Comparison of ENCODE assay signal across 28 cellular contexts in genomic region chr6:31115941-31116560, GRCh38. TPM values are rescaled to one million over a fixed set of nuclear protein-coding genes. Genes with fewer than 3 reads are reported as not detected.
DNase-seq lines count a peak whose midpoint lies in the region; ATAC-seq and TF ChIP-seq lines count a peak whose summit lies in the region.
"Had no signal": no experiment of that assay in that cellular context is flagged by ENCODE, and none has a peak within 500 bp of the region (broad histone marks: within the 10 kb centered on the region; RNA-seq: fewer than 3 reads in every experiment).

No MANE protein-coding gene starts in this region.

- BruUV-seq in IMR-90 (replicated peaks; lab: Mats Ljungman, UMichigan) (no TSS peak), mammary epithelial cell (replicated peaks; lab: Mats Ljungman, UMichigan) (no TSS peak)

- H2BK5ac ChIP-seq in IMR-90 (ENCODE audit: low read depth, low read length, poor library complexity, severe bottlenecking), result no peak overlapping the region
- H2BK5ac ChIP-seq in mesenchymal stem cell (ENCODE audit: low read depth, low read length, poor library complexity, severe bottlenecking), result no peak overlapping the region

- 0 out of 2 replicates have a peak overlapping the region, but pooled peaks have one; percentile 82 for H2BK20ac ChIP-seq in IMR-90 (ENCODE audit: low read depth, low read length)

- H4K20me1 ChIP-seq in IMR-90 (ENCODE audit: insufficient read depth, low read length) (no peaks in the 10 kb centered on the region), mammary epithelial cell (ENCODE audit: insufficient read depth, low read length) (no peaks in the 10 kb centered on the region)

- H3K4me3 ChIP-seq in IMR-90 (ENCODE audit: insufficient read depth, low read depth, low read length) (no peak overlapping the region), mammary epithelial cell (replicated peaks in 1 of 3; ENCODE audit: insufficient read depth in 1 of 3, low read depth in 2 of 3, low read length in 3 of 3) (peak overlapping the region in 2 of 3 experiments; percentile 39 to 52), mesenchymal stem cell (ENCODE audit: insufficient read depth in 1 of 2, low read depth in 1 of 2, low read length in 2 of 2) (no peak overlapping the region), suprapubic skin (peak overlapping the region; percentile 28), brain microvascular endothelial cell (ENCODE audit: low read depth, low read length) (no peak overlapping the region)
- H3K4me3 ChIP-seq: cardiac muscle cell, SK-N-MC had no signal

- TF ChIP-seq POLR2A in IMR-90 (IDR thresholded peaks at IDR 0.05; ENCODE audit: low read depth, low read length), result no peak
- TF ChIP-seq POLR2A in suprapubic skin (IDR thresholded peaks at IDR 0.05), result no peak

- CTCF ChIA-PET in IMR-90 (lab: Yijun Ruan, JAX), result interaction anchor here (0.8 to 3.4 kb wide), 2 partner anchors 29 to 36 kb away, joined by 3 to 10 read pairs; no protein-coding TSS in a partner anchor
- CTCF ChIA-PET in mammary epithelial cell (lab: Charles Lee; ENCODE audit: low non-redundant PET), result interaction anchor here (0.9 kb wide), 2 partner anchors 29 to 202 kb away, joined by 5 read pairs; partner anchors contain the start of gene VARS2

- dilution Hi-C loops in IMR-90 (cut with HindIII; ENCODE audit: low sequenced_read_pairs, unreplicated experiment) (no loop called here), mammary epithelial cell (cut with HindIII; ENCODE audit: low sequenced_read_pairs) (loop anchor here (10.0 kb wide), 2 partner anchors 291 to 329 kb away; no protein-coding TSS in a partner anchor)

- H3K4me2 ChIP-seq in IMR-90 (ENCODE audit: low read depth, low read length) (no peak overlapping the region), mammary epithelial cell (ENCODE audit: insufficient read depth, low read depth, low read length) (peak overlapping the region; percentile 78), mesenchymal stem cell (ENCODE audit: low read length, poor library complexity, severe bottlenecking) (no peak overlapping the region)

- DNase-seq in IMR-90 (no peak), mammary epithelial cell (no peak), mesenchymal stem cell (no peak), suprapubic skin (ENCODE audit: low spot score in 2 of 2) (no peak), NCI-H1105 treated with DMSO at 0.1 percent for 48 hours (lab: John Stamatoyannopoulos, UW) (no peak), brain microvascular endothelial cell (no peak), C1 segment of cervical spinal cord (lab: John Stamatoyannopoulos, UW) (no peak)
- DNase-seq: activated CD4-positive, alpha-beta T cell treated with anti-CD3 and anti-CD28 coated beads for 4 hours; activated naive CD4-positive, alpha-beta T cell; activated T-cell treated with anti-CD3 and anti-CD28 coated beads, Interleukin-2, amount 50 U/mL, for 48 hours; CD4-positive, alpha-beta T cell; DMS 273 treated with DMSO at 0.1 percent for 48 hours; KBM-7; left colon; MM.1S; naive B cell; NCI-H1436; NCI-H510A treated with DMSO at 0.1 percent for 48 hours; NK-92 treated with Interleukin-12 subunit alpha and Interleukin-12 subunit beta, amount 100 ng/mL, for 24 hours; occipital lobe; stimulated activated CD4-positive, alpha-beta T cell treated with anti-CD3 and anti-CD28 coated beads, Interleukin-12 subunit alpha, Interleukin-12 subunit beta, amount 100 ng/mL, for 4 hours; stimulated activated CD4-positive, alpha-beta T cell treated with anti-CD3 and anti-CD28 coated beads, Interleukin-4, amount 100 ng/mL, for 4 hours had no signal

- TF ChIP-seq RAD21 in IMR-90 (IDR thresholded peaks at IDR 0.05; ENCODE audit: low read length), result no peak

- H4K5ac ChIP-seq in IMR-90 (ENCODE audit: low read depth, low read length), result no peak overlapping the region

- POLR2A ChIA-PET in IMR-90 (lab: Charles Lee; ENCODE audit: unreplicated experiment), result no interaction called here

- in situ Hi-C loops in IMR-90 (cut with MboI; ENCODE audit: low sequenced_read_pairs), result no loop called here
- in situ Hi-C loops in mammary epithelial cell (cut with MboI; ENCODE audit: low sequenced_read_pairs in 2 of 2), result no loop called here
- in situ Hi-C loops in brain microvascular endothelial cell (cut with HindIII; ENCODE audit: low pct_ligation_motif_present, low sequenced_read_pairs), result no loop called here

- H2AK9ac ChIP-seq in IMR-90 (replicated peaks; ENCODE audit: low read depth, low read length, poor library complexity), result peak overlapping the region; percentile 57

- H3K14ac ChIP-seq in IMR-90 (replicated peaks; ENCODE audit: low read depth, low read length) (no peak overlapping the region), mesenchymal stem cell (ENCODE audit: low read length in 2 of 2) (no peak overlapping the region)

- 91% methylated on average over 7 of the region's 12 CpGs; no CpG with 5 or more reads in 1 of the 2 experiments for WGBS in IMR-90 (ENCODE audit: extremely low coverage in 2 of 2, insufficient read length in 1 of 2), 2 experiments
- 98% methylated on average over 12 of the region's 12 CpGs for WGBS in mammary epithelial cell (ENCODE audit: low coverage, missing lambda C conversion rate)
- 94% methylated on average over 12 of the region's 12 CpGs for WGBS in mesenchymal stem cell
- WGBS in suprapubic skin, result 96% methylated on average over 10 of the region's 12 CpGs

- H3K18ac ChIP-seq in IMR-90 (ENCODE audit: low read depth, low read length) (no peak overlapping the region), mesenchymal stem cell (ENCODE audit: low read depth in 1 of 2, low read length in 2 of 2) (no peak overlapping the region)

- H2AK5ac ChIP-seq in IMR-90 (ENCODE audit: low read depth, low read length) (peak overlapping the region; percentile 74), mesenchymal stem cell (ENCODE audit: low read length, severe bottlenecking) (peak overlapping the region; percentile 87)

- H3K79me2 ChIP-seq in mammary epithelial cell (ENCODE audit: insufficient read depth, low read length), result peaks cover 39% of the 10 kb centered on the region

- H4K91ac ChIP-seq in IMR-90 (ENCODE audit: insufficient read depth, low read depth, low read length), result no peak overlapping the region
- H4K91ac ChIP-seq in mesenchymal stem cell (ENCODE audit: low read length), result no peak overlapping the region

- H2BK12ac ChIP-seq in mesenchymal stem cell (ENCODE audit: low read length in 2 of 2), result no peak overlapping the region

- H3K36me3 ChIP-seq in IMR-90 (ENCODE audit: control insufficient read depth, insufficient read depth, low read length), result no peaks in the 10 kb centered on the region
- no peaks in the 10 kb centered on the region for H3K36me3 ChIP-seq in mammary epithelial cell (ENCODE audit: insufficient read depth, low read length)
- H3K36me3 ChIP-seq in mesenchymal stem cell (ENCODE audit: control insufficient read depth in 1 of 2, insufficient read depth in 2 of 2, low read depth in 1 of 2, low read length in 2 of 2), result peaks cover 0 to 12% of the 10 kb centered on the region in 2 experiments
- H3K36me3 ChIP-seq in suprapubic skin, result no peaks in the 10 kb centered on the region
- H3K36me3 ChIP-seq in brain microvascular endothelial cell (replicated peaks), result no peaks in the 10 kb centered on the region
- H3K36me3 ChIP-seq: cardiac muscle cell, tibial artery had no signal

- H3K27me3 ChIP-seq in IMR-90 (ENCODE audit: control insufficient read depth, insufficient read depth, low read length) (peaks cover 6% of the 10 kb centered on the region; the same call in 1 of the 2 replicates), mammary epithelial cell (ENCODE audit: insufficient read depth, low read length) (no peaks in the 10 kb centered on the region), mesenchymal stem cell (ENCODE audit: control insufficient read depth in 1 of 2, insufficient read depth in 1 of 2, low read length in 2 of 2) (peaks cover 0 to 4% of the 10 kb centered on the region in 2 experiments), suprapubic skin (no peaks in the 10 kb centered on the region), brain microvascular endothelial cell (replicated peaks) (no peaks in the 10 kb centered on the region)
- H3K27me3 ChIP-seq: cardiac muscle cell, tibial artery had no signal

- TF ChIP-seq CTCF in IMR-90 (conservative IDR thresholded peaks at IDR 0.05; ENCODE audit: low read depth, low read length) (no peak), mammary epithelial cell (conservative IDR thresholded peaks at IDR 0.05 in 1 of 2, IDR thresholded peaks at IDR 0.05 in 1 of 2; ENCODE audit: extremely low read depth in 1 of 2, insufficient read depth in 1 of 2, low read depth in 1 of 2, low read length in 2 of 2) (no peak), suprapubic skin (IDR thresholded peaks at IDR 0.05) (no peak), brain microvascular endothelial cell (IDR thresholded peaks at IDR 0.05; ENCODE audit: low read depth, low read length, missing control alignments) (no peak)

- H2AFZ ChIP-seq in IMR-90 (replicated peaks; ENCODE audit: low read length, poor library complexity) (no peak overlapping the region), mammary epithelial cell (ENCODE audit: low read depth, low read length) (no peak overlapping the region), mesenchymal stem cell (ENCODE audit: low read depth, low read length) (no peak overlapping the region)

- ATAC-seq in IMR-90 (ENCODE audit: low read depth), result no peak

- no peak for TF ChIP-seq EP300 in suprapubic skin (IDR thresholded peaks at IDR 0.05)

- H3K9ac ChIP-seq in IMR-90 (ENCODE audit: low read depth, low read length), result no peak overlapping the region
- H3K9ac ChIP-seq in mammary epithelial cell (ENCODE audit: insufficient read depth, low read length), result no peak overlapping the region
- peak overlapping the region; percentile 85 for H3K9ac ChIP-seq in mesenchymal stem cell (ENCODE audit: low read length)

- H3K23ac ChIP-seq in IMR-90 (ENCODE audit: low read depth, low read length) (0 out of 2 replicates have a peak overlapping the region, but pooled peaks have one; percentile 24), mesenchymal stem cell (ENCODE audit: low read length in 2 of 2) (no peak overlapping the region)

- H3K56ac ChIP-seq in IMR-90 (ENCODE audit: extremely low read depth, insufficient read depth, low read length), result no peak overlapping the region

- H3K9me1 ChIP-seq in IMR-90 (ENCODE audit: insufficient read depth, low read length), result peaks cover 15% of the 10 kb centered on the region

- H3K4me1 ChIP-seq in IMR-90 (ENCODE audit: control insufficient read depth, insufficient read depth, low read length) (peaks cover 11% of the 10 kb centered on the region), mammary epithelial cell (ENCODE audit: insufficient read depth, low read length) (peaks cover 44% of the 10 kb centered on the region), mesenchymal stem cell (ENCODE audit: control insufficient read depth, insufficient read depth, low read depth, low read length) (peaks cover 24% of the 10 kb centered on the region), suprapubic skin (peaks cover 61% of the 10 kb centered on the region)

- intact Hi-C loops in IMR-90 (cut with micrococcal nuclease) (no loop called here), mammary epithelial cell (cut with micrococcal nuclease) (loop anchor here (1.0 kb wide), 1 partner anchor 201 kb away; no protein-coding TSS in a partner anchor)

- H3K27ac ChIP-seq in IMR-90 (ENCODE audit: insufficient read depth, low read length) (no peak overlapping the region), mammary epithelial cell (ENCODE audit: insufficient read depth, low read depth, low read length) (peak overlapping the region; percentile 91), mesenchymal stem cell (ENCODE audit: low read length, poor library complexity, severe bottlenecking) (no peak overlapping the region), suprapubic skin (peak overlapping the region; percentile 87), brain microvascular endothelial cell (no peak overlapping the region)
- H3K27ac ChIP-seq: cardiac muscle cell, SK-N-MC had no signal

- H3K9me3 ChIP-seq in IMR-90 (ENCODE audit: control insufficient read depth, insufficient read depth, low read length), result no peaks in the 10 kb centered on the region
- no peaks in the 10 kb centered on the region for H3K9me3 ChIP-seq in mammary epithelial cell (replicated peaks; ENCODE audit: insufficient read depth, low read length)
- no peaks in the 10 kb centered on the region for H3K9me3 ChIP-seq in mesenchymal stem cell (ENCODE audit: control insufficient read depth, low read length)
- no peaks in the 10 kb centered on the region for H3K9me3 ChIP-seq in suprapubic skin
- H3K9me3 ChIP-seq: tibial artery had no signal

- peak overlapping the region; percentile 78; the same call in 2 of the 3 replicates for H2BK15ac ChIP-seq in IMR-90 (ENCODE audit: low read depth, low read length)
- no peak overlapping the region for H2BK15ac ChIP-seq in mesenchymal stem cell (ENCODE audit: low read depth, poor library complexity, severe bottlenecking)

- H2BK120ac ChIP-seq in IMR-90 (ENCODE audit: low read depth, low read length) (no peak overlapping the region), mesenchymal stem cell (ENCODE audit: low read depth, low read length) (no peak overlapping the region)

- H3K79me1 ChIP-seq in IMR-90 (ENCODE audit: low read depth in 1 of 2, low read length in 2 of 2) (peaks cover 0 to 9% of the 10 kb centered on the region in 2 experiments; a peak in 2 of 4 replicates), mesenchymal stem cell (replicated peaks; ENCODE audit: low read length, poor library complexity, severe bottlenecking) (peaks cover 22% of the 10 kb centered on the region)

- no peak overlapping the region for H3K4ac ChIP-seq in IMR-90 (ENCODE audit: low read depth, low read length)
- H3K4ac ChIP-seq in mesenchymal stem cell (ENCODE audit: low read depth in 1 of 2, low read length in 2 of 2), result no peak overlapping the region

- no peak overlapping the region for H4K8ac ChIP-seq in IMR-90 (ENCODE audit: low read depth in 2 of 2, low read length in 2 of 2)
- no peak overlapping the region for H4K8ac ChIP-seq in mesenchymal stem cell (ENCODE audit: low read length)

RNA-seq across cellular contexts. Expression of gene PSORS1C1, which starts 1.5 kb away (rescaled TPM):
- total RNA-seq in IMR-90 (2012; rRNA removed) (0.28 and 0.36 TPM in 2 replicates), mammary epithelial cell (10 to 100 TPM in 1 of 2 donors, 1 to 10 TPM in 1; 3.7 to 19.6 TPM), suprapubic skin (10 to 100 TPM in 1 of 4 donors, 1 to 10 TPM in 3; 4.1 to 15.8 (median 5.5) TPM)
- polyA plus RNA-seq in IMR-90 (2012; rRNA removed) (1.1 and 2.1 TPM in 2 replicates), mammary epithelial cell (3.3 TPM)
- polyA plus RNA-seq in IMR-90 (2012; cell fraction: cytosol; rRNA removed), result 0.26 and 0.35 TPM in 2 replicates
- polyA plus RNA-seq in IMR-90 (2012; cell fraction: nucleus; rRNA removed; ENCODE audit: low replicate concordance), result 3.6 and 6.3 TPM in 2 replicates
- polyA minus RNA-seq in mammary epithelial cell, result 6.3 TPM
- 0.40 TPM for polyA plus RNA-seq in mesenchymal stem cell (2013, experiment 1 of 2)
- 0.68 TPM for polyA plus RNA-seq in mesenchymal stem cell (2013, experiment 2 of 2)
- total RNA-seq: cardiac muscle cell; CD4-positive, alpha-beta T cell; occipital lobe; T-helper 2 cell treated with Interferon-gamma antibody and Interleukin-4, amounts not matched to agents 100 ng/mL and 5 ng/mL, for 36 hours had no signal
- polyA plus RNA-seq: cardiac muscle cell had no signal

RNA-seq across cellular contexts. Expression of gene C6orf15, which starts 3.7 kb away (rescaled TPM):
- total RNA-seq in IMR-90 (2012; rRNA removed), result not detected in 2 replicates
- polyA plus RNA-seq in IMR-90 (2012; rRNA removed), result not detected in 2 replicates
- not detected in 2 replicates for polyA plus RNA-seq in IMR-90 (2012; cell fraction: cytosol; rRNA removed)
- not detected in 2 replicates for polyA plus RNA-seq in IMR-90 (2012; cell fraction: nucleus; rRNA removed; ENCODE audit: low replicate concordance)
- 1 to 10 TPM in 1 of 2 donors, not detected in 1; 9.3 TPM for total RNA-seq in mammary epithelial cell
- polyA plus RNA-seq in mammary epithelial cell, result 0.24 TPM
- not detected for polyA minus RNA-seq in mammary epithelial cell
- not detected for polyA plus RNA-seq in mesenchymal stem cell (2013, experiment 1 of 2)
- polyA plus RNA-seq in mesenchymal stem cell (2013, experiment 2 of 2), result not detected
- total RNA-seq in suprapubic skin, result 10 to 100 TPM in 2 of 4 donors, 1 to 10 TPM in 2; 5.5 to 20.7 (median 8.8) TPM
- total RNA-seq: cardiac muscle cell; CD4-positive, alpha-beta T cell; left colon; occipital lobe; RPMI7951; T-helper 2 cell treated with Interferon-gamma antibody and Interleukin-4, amounts not matched to agents 100 ng/mL and 5 ng/mL, for 36 hours had no signal
- polyA plus RNA-seq: cardiac muscle cell had no signal

RNA-seq across cellular contexts. Expression of gene CDSN, which starts 4.2 kb away (rescaled TPM):
- not detected in 2 replicates for total RNA-seq in IMR-90 (2012; rRNA removed)
- polyA plus RNA-seq in IMR-90 (2012; rRNA removed), result not detected in 2 replicates
- polyA plus RNA-seq in IMR-90 (2012; cell fraction: cytosol; rRNA removed), result not detected in 2 replicates
- polyA plus RNA-seq in IMR-90 (2012; cell fraction: nucleus; rRNA removed; ENCODE audit: low replicate concordance), result not detected in 2 replicates
- 1 to 10 TPM in 1 of 2 donors, under 1 TPM in 1; 0.80 to 1.2 TPM for total RNA-seq in mammary epithelial cell
- polyA plus RNA-seq in mammary epithelial cell, result 2.8 TPM
- 4.7 TPM for polyA minus RNA-seq in mammary epithelial cell
- not detected for polyA plus RNA-seq in mesenchymal stem cell (2013, experiment 1 of 2)
- polyA plus RNA-seq in mesenchymal stem cell (2013, experiment 2 of 2), result not detected
- 100 to 1,000 TPM in 3 of 4 donors, 10 to 100 TPM in 1; 16.3 to 598 (median 403) TPM for total RNA-seq in suprapubic skin
- total RNA-seq: cardiac muscle cell; CD4-positive, alpha-beta T cell; left colon; occipital lobe; RPMI7951; T-helper 2 cell treated with Interferon-gamma antibody and Interleukin-4, amounts not matched to agents 100 ng/mL and 5 ng/mL, for 36 hours had no signal
- polyA plus RNA-seq: cardiac muscle cell had no signal

RNA-seq across cellular contexts. Expression of gene PSORS1C2, which starts 22.8 kb away (rescaled TPM):
- total RNA-seq in IMR-90 (2012; rRNA removed) (not detected in 2 replicates), mammary epithelial cell (not detected), suprapubic skin (10 to 100 TPM in 3 of 4 donors, 1 to 10 TPM in 1; 5.9 to 63.0 (median 27.8) TPM)
- polyA plus RNA-seq in IMR-90 (2012; rRNA removed) (not detected in 2 replicates), mammary epithelial cell (not detected)
- not detected in 2 replicates for polyA plus RNA-seq in IMR-90 (2012; cell fraction: cytosol; rRNA removed)
- polyA plus RNA-seq in IMR-90 (2012; cell fraction: nucleus; rRNA removed; ENCODE audit: low replicate concordance), result 0.09 TPM in 1 of 2 replicates, not detected in the other
- not detected for polyA minus RNA-seq in mammary epithelial cell
- polyA plus RNA-seq in mesenchymal stem cell (2013, experiment 1 of 2), result not detected
- polyA plus RNA-seq in mesenchymal stem cell (2013, experiment 2 of 2), result not detected
- total RNA-seq: cardiac muscle cell; CD4-positive, alpha-beta T cell; HT-29; left colon; occipital lobe; RPMI7951; T-helper 2 cell treated with Interferon-gamma antibody and Interleukin-4, amounts not matched to agents 100 ng/mL and 5 ng/mL, for 36 hours had no signal
- polyA plus RNA-seq: cardiac muscle cell had no signal

RNA-seq across cellular contexts. Expression of gene CCHCR1, which starts 41.6 kb away (rescaled TPM):
- total RNA-seq in IMR-90 (2012; rRNA removed) (16.1 and 22.0 TPM in 2 replicates), mammary epithelial cell (10 to 100 TPM; 12.8 to 24.0 TPM), suprapubic skin (10 to 100 TPM; 10.7 to 33.4 (median 16.5) TPM)
- polyA plus RNA-seq in IMR-90 (2012; rRNA removed) (13.1 and 14.2 TPM in 2 replicates), mammary epithelial cell (15.0 TPM)
- polyA plus RNA-seq in IMR-90 (2012; cell fraction: cytosol; rRNA removed), result 7.8 and 11.6 TPM in 2 replicates
- polyA plus RNA-seq in IMR-90 (2012; cell fraction: nucleus; rRNA removed; ENCODE audit: low replicate concordance), result 45.9 and 57.1 TPM in 2 replicates
- 15.7 TPM for polyA minus RNA-seq in mammary epithelial cell
- 4.9 TPM for polyA plus RNA-seq in mesenchymal stem cell (2013, experiment 1 of 2)
- 4.5 TPM for polyA plus RNA-seq in mesenchymal stem cell (2013, experiment 2 of 2)

Comparison
In these comparisons a context has a peak if more than half of its experiments do, and no peak if none do; other contexts are left out.
1. H3K27ac ChIP-seq: peak in mammary epithelial cell (single experiment) and suprapubic skin (single experiment); none in IMR-90 (single experiment), mesenchymal stem cell (single experiment) and brain microvascular endothelial cell (single experiment).
2. H3K4me3 ChIP-seq: peak in mammary epithelial cell (2 of 3) and suprapubic skin (single experiment); none in IMR-90 (single experiment), mesenchymal stem cell (0 of 2) and brain microvascular endothelial cell (single experiment).
3. RNA of gene CDSN, which starts 4.2 kb away (total RNA-seq): 16.3 to 598 TPM in suprapubic skin; 0.80 to 1.2 TPM in mammary epithelial cell and not detected in IMR-90; every median in the first group is over 4 times any median in the second.